18 cellular contexts compared by ENCODE assay signal in genomic region chr15:60643490-60644040, GRCh38.
"Had no signal": no experiment of that assay in that cellular context is flagged by ENCODE, and none has a peak within 500 bp of the region (broad histone marks: within the 10 kb centered on the region; RNA-seq: fewer than 3 reads in every experiment).

No MANE protein-coding gene starts in this region.

- H3K36me3 ChIP-seq: esophagus muscularis mucosa, prostate gland, right lobe of liver had no signal

- H3K27ac Mint-ChIP-seq: activated CD4-positive, alpha-beta T cell treated with anti-CD3 and anti-CD28 coated beads, Interleukin-2, amount 10 ng/mL, durations not matched to agents 7 days and 5 days; activated naive CD8-positive, alpha-beta T cell treated with anti-CD3 and anti-CD28 coated beads, Interleukin-2, amount 10 ng/mL, durations not matched to agents 7 days and 5 days; nephron; stimulated activated naive CD8-positive, alpha-beta T cell treated with anti-CD3 and anti-CD28 coated beads, Interleukin-15, amount 100 ng/mL, for 72 hours; type B pancreatic cell had no signal

- DNase-seq: activated CD4-positive, alpha-beta T cell treated with anti-CD3 and anti-CD28 coated beads, Interleukin-2, amount 10 ng/mL, durations not matched to agents 7 days and 5 days; activated CD4-positive, CD25-positive, alpha-beta regulatory T cell; activated CD8-positive, alpha-beta memory T cell treated with anti-CD3 and anti-CD28 coated beads, Interleukin-2, amount 50 U/mL, for 48 hours; activated gamma-delta T cell treated with Interleukin-2 at 50 U/mL for 16 hours; activated naive CD8-positive, alpha-beta T cell treated with anti-CD3 and anti-CD28 coated beads, Interleukin-2, amount 10 ng/mL, durations not matched to agents 7 days and 5 days; kidney; left ventricle myocardium superior; mesenchymal stem cell; right lobe of liver; stimulated activated naive CD8-positive, alpha-beta T cell treated with anti-CD3 and anti-CD28 coated beads, Interleukin-15, amount 100 ng/mL, for 72 hours; T-helper 2 cell had no signal

- H3K4me1 ChIP-seq: prostate gland, right lobe of liver had no signal

- H3K27me3 Mint-ChIP-seq: stimulated activated naive CD8-positive, alpha-beta T cell treated with anti-CD3 and anti-CD28 coated beads, Interleukin-15, amount 100 ng/mL, for 72 hours had no signal

- H3K27me3 ChIP-seq: esophagus muscularis mucosa, hepatocyte, right lobe of liver had no signal

- H3K27ac ChIP-seq: esophagus muscularis mucosa, hepatocyte, prostate gland, right lobe of liver had no signal

- H3K4me1 Mint-ChIP-seq: activated naive CD8-positive, alpha-beta T cell treated with anti-CD3 and anti-CD28 coated beads, Interleukin-2, amount 10 ng/mL, durations not matched to agents 7 days and 5 days had no signal

- H3K4me2 ChIP-seq: hepatocyte had no signal

- H3K79me2 ChIP-seq: hepatocyte had no signal

- H3K4me3 Mint-ChIP-seq: activated CD4-positive, alpha-beta T cell treated with anti-CD3 and anti-CD28 coated beads, Interleukin-2, amount 10 ng/mL, durations not matched to agents 7 days and 5 days; activated naive CD8-positive, alpha-beta T cell treated with anti-CD3 and anti-CD28 coated beads, Interleukin-2, amount 10 ng/mL, durations not matched to agents 7 days and 5 days; nephron; stimulated activated naive CD8-positive, alpha-beta T cell treated with anti-CD3 and anti-CD28 coated beads, Interleukin-15, amount 100 ng/mL, for 72 hours; type B pancreatic cell had no signal

- FAIRE-seq: endometrium, kidney, TTC549 had no signal

- H3K9me3 Mint-ChIP-seq: activated CD4-positive, alpha-beta T cell treated with anti-CD3 and anti-CD28 coated beads, Interleukin-2, amount 10 ng/mL, durations not matched to agents 7 days and 5 days; activated naive CD8-positive, alpha-beta T cell treated with anti-CD3 and anti-CD28 coated beads, Interleukin-2, amount 10 ng/mL, durations not matched to agents 7 days and 5 days; nephron; stimulated activated naive CD8-positive, alpha-beta T cell treated with anti-CD3 and anti-CD28 coated beads, Interleukin-15, amount 100 ng/mL, for 72 hours; type B pancreatic cell had no signal

- H2AFZ ChIP-seq: hepatocyte had no signal

- H3K4me3 ChIP-seq: esophagus muscularis mucosa, hepatocyte, prostate gland, right lobe of liver had no signal

- ATAC-seq: left ventricle myocardium superior; right lobe of liver; stimulated activated naive CD8-positive, alpha-beta T cell treated with anti-CD3 and anti-CD28 coated beads, Interleukin-15, amount 100 ng/mL, for 72 hours had no signal

- H3K36me3 Mint-ChIP-seq: activated naive CD8-positive, alpha-beta T cell treated with anti-CD3 and anti-CD28 coated beads, Interleukin-2, amount 10 ng/mL, durations not matched to agents 7 days and 5 days; type B pancreatic cell had no signal

- H3K9me3 ChIP-seq: esophagus muscularis mucosa, prostate gland, right lobe of liver had no signal
